ENCODE assay signal across 1 cellular context in the genomic region with DNA sequence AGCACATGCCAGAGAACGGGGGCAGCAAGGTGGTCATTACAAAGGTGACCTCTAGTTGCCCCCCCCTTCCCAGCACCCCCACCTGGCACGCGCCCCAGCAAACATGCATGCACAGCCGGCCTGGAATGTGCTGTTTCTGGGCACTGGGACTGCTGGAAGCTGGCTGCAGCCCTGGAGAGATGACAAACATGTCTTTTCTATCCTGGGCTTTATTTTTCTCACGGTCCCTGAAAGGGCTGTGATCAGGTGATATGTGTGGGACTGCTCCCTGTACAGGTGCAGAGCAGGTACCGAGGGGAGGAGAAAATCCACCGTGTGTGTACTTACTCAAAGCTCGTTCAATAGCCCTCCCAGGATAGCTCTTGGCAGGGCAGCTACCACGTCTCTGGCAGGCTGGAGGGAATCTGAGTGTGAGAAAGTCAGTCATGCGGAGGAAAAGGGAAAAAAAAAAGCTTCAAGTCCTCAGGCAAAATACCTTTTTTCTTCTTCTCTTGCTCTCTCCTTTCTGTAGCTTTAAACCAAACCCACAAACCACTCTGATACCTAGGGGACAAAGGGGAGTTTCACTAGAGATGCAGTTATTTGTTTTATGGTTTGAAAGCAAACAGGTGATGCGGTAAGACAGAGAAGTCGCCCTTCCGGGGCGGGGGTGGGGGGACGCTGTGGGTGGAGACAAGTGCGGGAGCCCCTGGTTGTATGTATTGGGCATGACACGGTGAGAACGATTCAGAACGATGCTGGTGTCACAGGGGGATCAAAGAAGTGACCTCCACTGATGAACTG.
TF ChIP-seq lines count a peak whose summit lies in the region.

No MANE protein-coding gene starts in this region.

TF ChIP-seq in H1, 55 proteins besides CTCF, POLR2A, EP300 and RAD21 (continued from another document):
- TF ChIP-seq SAP30 (IDR thresholded peaks at IDR 0.05; ENCODE audit: insufficient read depth, insufficient replicate concordance, low read length) = no peak
- TF ChIP-seq TEAD4 (IDR thresholded peaks at IDR 0.05; ENCODE audit: low read depth, low read length) = peak; percentile 64
